ENCODE assay signal across 22 cellular contexts in genomic region chr19:16349551-16350171, GRCh38. TPM values are rescaled to one million over a fixed set of nuclear protein-coding genes. Genes with fewer than 3 reads are reported as not detected.
A peak's percentile ranks its signal among the peaks of the same experiment; 100 is the strongest.
DNase-seq lines count a peak whose midpoint lies in the region; ATAC-seq and TF ChIP-seq lines count a peak whose summit lies in the region.
"Had no signal": no experiment of that assay in that cellular context is flagged by ENCODE, and none has a peak within 500 bp of the region (broad histone marks: within the 10 kb centered on the region; RNA-seq: fewer than 3 reads in every experiment).

No MANE protein-coding gene starts in this region.

- peaks cover 8% of the 10 kb centered on the region for H3K36me3 Mint-ChIP-seq in activated CD8-positive, alpha-beta memory T cell treated with anti-CD3 and anti-CD28 coated beads, Interleukin-2, amount 10 ng/mL, durations not matched to agents 7 days and 5 days
- H3K36me3 Mint-ChIP-seq in activated CD4-positive, alpha-beta memory T cell treated with anti-CD3 and anti-CD28 coated beads, Interleukin-2, amount 10 ng/mL, durations not matched to agents 7 days and 5 days (ENCODE audit: low read depth) = peaks cover 24% of the 10 kb centered on the region

- no peak for TF ChIP-seq POLR2A in upper lobe of left lung (IDR thresholded peaks at IDR 0.05)

- H3K4me1 Mint-ChIP-seq in activated CD8-positive, alpha-beta memory T cell treated with anti-CD3 and anti-CD28 coated beads, Interleukin-2, amount 10 ng/mL, durations not matched to agents 7 days and 5 days = peaks cover 16% of the 10 kb centered on the region
- H3K4me1 Mint-ChIP-seq in activated CD4-positive, alpha-beta memory T cell treated with anti-CD3 and anti-CD28 coated beads, Interleukin-2, amount 10 ng/mL, durations not matched to agents 7 days and 5 days = peaks cover 56% of the 10 kb centered on the region

- TF ChIP-seq CTCF in upper lobe of left lung (IDR thresholded peaks at IDR 0.05) = peak in 1 of 6 experiments; percentile 23

- CTCF ChIA-PET in activated CD8-positive, alpha-beta memory T cell treated with anti-CD3 and anti-CD28 coated beads, Interleukin-2, amount 10 ng/mL, durations not matched to agents 7 days and 5 days (lab: Charles Lee) = interaction anchor here (1.0 kb wide), 1 partner anchor 19 kb away, joined by 3 read pairs; no protein-coding TSS in a partner anchor
- CTCF ChIA-PET in activated CD4-positive, alpha-beta memory T cell treated with anti-CD3 and anti-CD28 coated beads, Interleukin-2, amount 10 ng/mL, durations not matched to agents 7 days and 5 days (lab: Charles Lee) = interaction anchor here (2.1 kb wide), 1 partner anchor 33 kb away, joined by 11 read pairs; no protein-coding TSS in a partner anchor

- H3K27ac Mint-ChIP-seq in activated CD8-positive, alpha-beta memory T cell treated with anti-CD3 and anti-CD28 coated beads, Interleukin-2, amount 10 ng/mL, durations not matched to agents 7 days and 5 days = peak overlapping the region; percentile 38
- H3K27ac Mint-ChIP-seq in activated CD4-positive, alpha-beta memory T cell treated with anti-CD3 and anti-CD28 coated beads, Interleukin-2, amount 10 ng/mL, durations not matched to agents 7 days and 5 days = peak overlapping the region; percentile 77
- H3K27ac Mint-ChIP-seq: IgD-negative memory B cell had no signal

- H3K4me3 ChIP-seq in upper lobe of left lung = no peak overlapping the region
- H3K4me3 ChIP-seq: body of pancreas, coronary artery, suprapubic skin had no signal

- 63 to 77% methylated on average over 13 of the region's 13 CpGs for WGBS in upper lobe of left lung, 2 donors

- no peaks in the 10 kb centered on the region for H3K36me3 ChIP-seq in upper lobe of left lung

- no peak overlapping the region for H3K4me3 Mint-ChIP-seq in activated CD8-positive, alpha-beta memory T cell treated with anti-CD3 and anti-CD28 coated beads, Interleukin-2, amount 10 ng/mL, durations not matched to agents 7 days and 5 days
- no peak overlapping the region for H3K4me3 Mint-ChIP-seq in activated CD4-positive, alpha-beta memory T cell treated with anti-CD3 and anti-CD28 coated beads, Interleukin-2, amount 10 ng/mL, durations not matched to agents 7 days and 5 days
- H3K4me3 Mint-ChIP-seq: activated T-cell treated with anti-CD3 and anti-CD28 coated beads, Interleukin-2, amount 50 U/mL, for 4 hours had no signal

- H3K9me3 Mint-ChIP-seq in activated CD8-positive, alpha-beta memory T cell treated with anti-CD3 and anti-CD28 coated beads, Interleukin-2, amount 10 ng/mL, durations not matched to agents 7 days and 5 days (ENCODE audit: low read depth) = no peaks in the 10 kb centered on the region
- H3K9me3 Mint-ChIP-seq in activated CD4-positive, alpha-beta memory T cell treated with anti-CD3 and anti-CD28 coated beads, Interleukin-2, amount 10 ng/mL, durations not matched to agents 7 days and 5 days = no peaks in the 10 kb centered on the region
- H3K9me3 Mint-ChIP-seq: activated T-cell treated with anti-CD3 and anti-CD28 coated beads, Interleukin-2, amount 50 U/mL, for 4 hours; IgD-negative memory B cell had no signal

- POLR2A ChIA-PET in activated CD4-positive, alpha-beta memory T cell treated with anti-CD3 and anti-CD28 coated beads, Interleukin-2, amount 10 ng/mL, durations not matched to agents 7 days and 5 days (lab: Charles Lee) = interaction anchor here (1.3 to 34.9 kb wide), 7 partner anchors 11 to 33 kb away, joined by 3 to 3221 read pairs (median 409); partner anchors contain the start of gene KLF2

- peaks cover 17 to 29% (median 27%) of the 10 kb centered on the region in 4 donors for H3K4me1 ChIP-seq in upper lobe of left lung
- H3K4me1 ChIP-seq: body of pancreas, foreskin keratinocyte had no signal

- no peaks in the 10 kb centered on the region for H3K27me3 ChIP-seq in upper lobe of left lung
- H3K27me3 ChIP-seq: body of pancreas, suprapubic skin had no signal

- peak in 2 of 4 donors; percentile 24 to 29 for TF ChIP-seq EP300 in upper lobe of left lung (IDR thresholded peaks at IDR 0.05)

- DNase-seq in activated CD8-positive, alpha-beta memory T cell treated with anti-CD3 and anti-CD28 coated beads, Interleukin-2, amount 10 ng/mL, durations not matched to agents 7 days and 5 days = no peak
- no peak for DNase-seq in activated CD8-positive, alpha-beta memory T cell treated with anti-CD3 and anti-CD28 coated beads, Interleukin-2, amount 50 U/mL, for 48 hours
- no peak for DNase-seq in activated CD4-positive, alpha-beta memory T cell treated with anti-CD3 and anti-CD28 coated beads, Interleukin-2, amount 10 ng/mL, durations not matched to agents 7 days and 5 days
- DNase-seq in left cardiac atrium = no peak
- no peak for DNase-seq in upper lobe of left lung
- DNase-seq: activated CD4-positive, alpha-beta T cell treated with anti-CD3 and anti-CD28 coated beads, Interleukin-2, amount 50 U/mL, for 4 hours; activated T-cell treated with anti-CD3 and anti-CD28 coated beads, Interleukin-2, amount 50 U/mL, for 4 hours; body of pancreas; DMS79 treated with DMSO at 0.1 percent for 48 hours; foreskin keratinocyte; kidney glomerular epithelial cell; NCI-H1436 treated with DMSO at 0.1 percent for 48 hours; NCI-H446 treated with DMSO at 0.1 percent for 48 hours; nucleus accumbens; RPMI8226 had no signal

- peak overlapping the region; percentile 49 to 80 (median 78) for H3K27ac ChIP-seq in upper lobe of left lung
- H3K27ac ChIP-seq: body of pancreas, coronary artery, foreskin keratinocyte, HL-60, suprapubic skin had no signal

- ATAC-seq in activated CD8-positive, alpha-beta memory T cell treated with anti-CD3 and anti-CD28 coated beads, Interleukin-2, amount 10 ng/mL, durations not matched to agents 7 days and 5 days = no peak
- peak; percentile 23 to 33 for ATAC-seq in left cardiac atrium
- peak in 1 of 2 donors; percentile 26 for ATAC-seq in upper lobe of left lung (ENCODE audit: low FRiP score in 2 of 2)
- ATAC-seq in GM21390 (IDR thresholded peaks at IDR 0.05; ENCODE audit: unreplicated experiment) = no peak
- ATAC-seq in HG02678 (IDR thresholded peaks at IDR 0.05; ENCODE audit: unreplicated experiment) = no peak
- no peak for ATAC-seq in HG03342 (IDR thresholded peaks at IDR 0.05; ENCODE audit: unreplicated experiment)
- ATAC-seq: activated T-cell treated with anti-CD3 and anti-CD28 coated beads, Interleukin-2, amount 50 U/mL, for 4 hours; body of pancreas; foreskin keratinocyte had no signal

- H3K27me3 Mint-ChIP-seq in activated CD8-positive, alpha-beta memory T cell treated with anti-CD3 and anti-CD28 coated beads, Interleukin-2, amount 10 ng/mL, durations not matched to agents 7 days and 5 days = peaks cover 23% of the 10 kb centered on the region
- peaks cover 6% of the 10 kb centered on the region for H3K27me3 Mint-ChIP-seq in activated CD4-positive, alpha-beta memory T cell treated with anti-CD3 and anti-CD28 coated beads, Interleukin-2, amount 10 ng/mL, durations not matched to agents 7 days and 5 days
- H3K27me3 Mint-ChIP-seq: IgD-negative memory B cell had no signal

- intact Hi-C loops in left cardiac atrium (cut with DNase I) = no loop called here

- no peaks in the 10 kb centered on the region for H3K9me3 ChIP-seq in upper lobe of left lung
- H3K9me3 ChIP-seq: body of pancreas, suprapubic skin had no signal

RNA-seq across cellular contexts. Expression of gene KLF2, which starts 25.0 kb away (rescaled TPM):
- 100 to 1,000 TPM in 1 of 2 experiments, 10 to 100 TPM in 1; 62.1 to 124 TPM for total RNA-seq in activated CD8-positive, alpha-beta memory T cell treated with anti-CD3 and anti-CD28 coated beads, Interleukin-2, amount 10 ng/mL, durations not matched to agents 7 days and 5 days
- total RNA-seq in activated CD4-positive, alpha-beta memory T cell treated with anti-CD3 and anti-CD28 coated beads, Interleukin-2, amount 10 ng/mL, durations not matched to agents 7 days and 5 days = 100 to 1,000 TPM; 410 to 423 TPM
- 10 to 100 TPM; 66.4 to 77.5 TPM for total RNA-seq in left cardiac atrium
- 100 to 1,000 TPM in 2 of 6 donors, 10 to 100 TPM in 4; 26.2 to 298 (median 75.8) TPM for total RNA-seq in upper lobe of left lung

Comparison
In these comparisons a context has a peak if more than half of its experiments do, and no peak if none do; other contexts are left out.
1. ATAC-seq: peak in left cardiac atrium (2 of 2); none in activated CD8-positive, alpha-beta memory T cell treated with anti-CD3 and anti-CD28 coated beads, Interleukin-2, amount 10 ng/mL, durations not matched to agents 7 days and 5 days (single experiment), GM21390 (single experiment), HG02678 (single experiment) and HG03342 (single experiment).